Comparison of ENCODE assay signal across 16 cellular contexts in the genomic region with DNA sequence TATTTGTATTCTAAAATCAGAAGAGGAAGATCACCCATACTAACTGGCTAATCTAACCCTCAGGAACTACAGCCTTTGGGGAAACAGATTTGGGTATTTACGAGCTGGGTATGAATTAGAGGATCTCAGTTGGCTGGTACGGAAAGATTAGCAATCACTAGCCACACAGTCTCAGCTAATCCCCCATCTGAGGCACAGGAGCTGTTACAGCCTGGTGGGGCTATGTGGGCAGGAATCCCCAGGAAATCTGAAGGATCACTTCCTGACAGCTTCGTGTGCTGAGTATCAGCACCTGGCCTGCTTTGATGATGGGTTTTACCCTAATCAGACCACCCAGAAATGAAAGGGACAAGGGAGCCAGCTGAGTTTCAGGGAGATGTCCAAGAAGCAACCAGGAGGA.
"Had no signal": no experiment of that assay in that cellular context is flagged by ENCODE, and none has a peak within 500 bp of the region (broad histone marks: within the 10 kb centered on the region; RNA-seq: fewer than 3 reads in every experiment).

No MANE protein-coding gene starts in this region.

- H3K27ac ChIP-seq: esophagus squamous epithelium, pancreas, sigmoid colon, tibial artery had no signal

- H3K36me3 ChIP-seq: esophagus squamous epithelium, pancreas, sigmoid colon, tibial artery had no signal

- DNase-seq: activated CD4-positive, alpha-beta T cell treated with anti-CD3 and anti-CD28 coated beads for 48 hours; activated CD8-positive, alpha-beta memory T cell treated with anti-CD3 and anti-CD28 coated beads, Interleukin-2, amount 50 U/mL, for 4 hours; activated CD8-positive, alpha-beta T cell treated with anti-CD3 and anti-CD28 coated beads for 36 hours; activated effector memory CD4-positive, alpha-beta T cell treated with anti-CD3 and anti-CD28 coated beads, Interleukin-2, amount 50 U/mL, for 16 hours; activated T-cell treated with anti-CD3 and anti-CD28 coated beads, Interleukin-2, amount 50 U/mL, for 48 hours; amniotic stem cell; esophagus squamous epithelium; immature natural killer cell; pancreas; sigmoid colon; stimulated activated CD4-positive, alpha-beta T cell treated with anti-CD3 and anti-CD28 coated beads, Interleukin-2, amount 100 ng/mL, for 24 hours; T-cell; T1000; tibial artery had no signal

- H3K4me3 ChIP-seq: esophagus squamous epithelium, pancreas, sigmoid colon, tibial artery had no signal

- H3K27me3 ChIP-seq: esophagus squamous epithelium, pancreas, sigmoid colon, tibial artery had no signal

- ATAC-seq: activated CD8-positive, alpha-beta T cell treated with anti-CD3 and anti-CD28 coated beads for 36 hours; activated naive CD4-positive, alpha-beta T cell treated with anti-CD3 and anti-CD28 coated beads, Interleukin-2, amount 50 U/mL, for 72 hours; pancreas; stimulated activated effector memory CD8-positive, alpha-beta T cell treated with anti-CD3 and anti-CD28 coated beads, Interleukin-12 subunit alpha, Interleukin-12 subunit beta, amount 100 ng/mL, for 72 hours; T-cell had no signal

- H3K4me1 ChIP-seq: esophagus squamous epithelium, sigmoid colon, tibial artery had no signal
